In genomic region chr20:17676378-17676759, GRCh38 we compare ENCODE assay signal across 1 cellular context.
TF ChIP-seq lines count a peak whose summit lies in the region.

No MANE protein-coding gene starts in this region.

TF ChIP-seq in HepG2, 621 proteins besides CTCF, POLR2A, EP300 and RAD21:
- TF ChIP-seq ZNF792 (CRISPR knock-in tag; IDR thresholded peaks at IDR 0.05) = no peak
- peak; percentile 51; the same call in 1 of the 2 replicates for TF ChIP-seq RBFOX2 (IDR thresholded peaks at IDR 0.05; ENCODE audit: low read depth, low read length)
- TF ChIP-seq ZNF275 (CRISPR knock-in tag; IDR thresholded peaks at IDR 0.05; ENCODE audit: borderline replicate concordance) = peak; percentile 42; the same call in 1 of the 2 replicates
- TF ChIP-seq KLF13 (CRISPR knock-in tag; IDR thresholded peaks at IDR 0.05) = no peak
- 0 out of 2 replicates have a peak, but pooled peaks have one; percentile 24 for TF ChIP-seq NFKB2 (CRISPR knock-in tag; IDR thresholded peaks at IDR 0.05; ENCODE audit: borderline replicate concordance)
- 0 out of 2 replicates have a peak, but pooled peaks have one; percentile 23 for TF ChIP-seq ZNF891 (CRISPR knock-in tag; IDR thresholded peaks at IDR 0.05)
- TF ChIP-seq ZBTB34 (CRISPR knock-in tag; IDR thresholded peaks at IDR 0.05) = no peak
- TF ChIP-seq POLR2G (IDR thresholded peaks at IDR 0.05; ENCODE audit: low read depth, low read length) = peak; percentile 52; the same call in 1 of the 2 replicates
- TF ChIP-seq POLR2AphosphoS2 (IDR thresholded peaks at IDR 0.05; ENCODE audit: low read depth, low read length) = 0 out of 2 replicates have a peak, but pooled peaks have one; percentile 7
- TF ChIP-seq CBFB (CRISPR knock-in tag; IDR thresholded peaks at IDR 0.05) = no peak
- peak; percentile 27; the same call in 1 of the 2 replicates for TF ChIP-seq AKAP8 (CRISPR knock-in tag; IDR thresholded peaks at IDR 0.05)
- TF ChIP-seq RBM22 (optimal IDR thresholded peaks at IDR 0.05; ENCODE audit: low read length) = peak; percentile 84
- TF ChIP-seq DR1 (CRISPR knock-in tag; IDR thresholded peaks at IDR 0.05) = 0 out of 2 replicates have a peak, but pooled peaks have one; percentile 33
- TF ChIP-seq ZNF790 (CRISPR knock-in tag; IDR thresholded peaks at IDR 0.05; ENCODE audit: borderline replicate concordance) = 0 out of 2 replicates have a peak, but pooled peaks have one; percentile 26
- 0 out of 2 replicates have a peak, but pooled peaks have one; percentile 14 for TF ChIP-seq ZNF768 (CRISPR knock-in tag; IDR thresholded peaks at IDR 0.05)
- no peak for TF ChIP-seq RAD51 (IDR thresholded peaks at IDR 0.05; ENCODE audit: borderline replicate concordance)
- TF ChIP-seq ATF4 (CRISPR knock-in tag; IDR thresholded peaks at IDR 0.05) = no peak
- no peak for TF ChIP-seq MAZ (IDR thresholded peaks at IDR 0.05; ENCODE audit: borderline replicate concordance, low read depth, low read length)
- 0 out of 2 replicates have a peak, but pooled peaks have one; percentile 47 for TF ChIP-seq MAZ (CRISPR knock-in tag; IDR thresholded peaks at IDR 0.05; ENCODE audit: low read depth)
- no peak for TF ChIP-seq KLF11 (CRISPR knock-in tag; IDR thresholded peaks at IDR 0.05)
- 0 out of 2 replicates have a peak, but pooled peaks have one; percentile 40 for TF ChIP-seq NR0B2 (CRISPR knock-in tag; IDR thresholded peaks at IDR 0.05)
- peak; percentile 45; the same call in 1 of the 2 replicates for TF ChIP-seq ZNF563 (CRISPR knock-in tag; IDR thresholded peaks at IDR 0.05)
- TF ChIP-seq LRRFIP1 (CRISPR knock-in tag; conservative IDR thresholded peaks at IDR 0.05) = no peak
- peak; percentile 71; the same call in 1 of the 2 replicates for TF ChIP-seq ZNF142 (CRISPR knock-in tag; IDR thresholded peaks at IDR 0.05)
- no peak for TF ChIP-seq TIGD3 (CRISPR knock-in tag; IDR thresholded peaks at IDR 0.05; ENCODE audit: borderline replicate concordance)
- TF ChIP-seq ZBTB8A (CRISPR knock-in tag; IDR thresholded peaks at IDR 0.05; ENCODE audit: borderline replicate concordance, low read depth) = no peak
- TF ChIP-seq ZNF747 (CRISPR knock-in tag; IDR thresholded peaks at IDR 0.05; ENCODE audit: borderline replicate concordance) = 0 out of 2 replicates have a peak, but pooled peaks have one; percentile 35
- TF ChIP-seq GLI4 (CRISPR knock-in tag; IDR thresholded peaks at IDR 0.05; ENCODE audit: borderline replicate concordance) = 0 out of 2 replicates have a peak, but pooled peaks have one; percentile 1
- no peak for TF ChIP-seq TGIF2 (CRISPR knock-in tag; IDR thresholded peaks at IDR 0.05)
- 0 out of 2 replicates have a peak, but pooled peaks have one; percentile 27 for TF ChIP-seq ZNF709 (CRISPR knock-in tag; IDR thresholded peaks at IDR 0.05)
- no peak for TF ChIP-seq RFXANK (CRISPR knock-in tag; IDR thresholded peaks at IDR 0.05)
- 0 out of 2 replicates have a peak, but pooled peaks have one; percentile 32 for TF ChIP-seq ZNF501 (CRISPR knock-in tag; IDR thresholded peaks at IDR 0.05)
TF ChIP-seq in HepG2: peak in this region for 19.
